ENCODE assay signal across 8 cellular contexts in genomic region chr12:6534158-6534913, GRCh38.
A peak's percentile ranks its signal among the peaks of the same experiment; 100 is the strongest.
DNase-seq lines count a peak whose midpoint lies in the region; ATAC-seq lines count a peak whose summit lies in the region.

GAPDH (plus strand) TSS chr12:6534517; CDS start chr12:6534833, 316 bp downstream.

- peak; percentile 51 for ATAC-seq in GM19468 (IDR thresholded peaks at IDR 0.05; ENCODE audit: extremely low read depth, unreplicated experiment)

- DNase-seq in CMK (ENCODE audit: low read depth) (peak; percentile 85), HS-5 (ENCODE audit: low read depth) (peak; percentile 93), NK-92 (lab: John Stamatoyannopoulos, UW; ENCODE audit: unreplicated experiment) (peak; percentile 2), medulla oblongata (ENCODE audit: extremely low spot score) (peak; percentile 98)
- DNase-seq in activated CD8-positive, alpha-beta memory T cell treated with anti-CD3 and anti-CD28 coated beads for 24 hours: peak; percentile 97
- peak; percentile 61 for DNase-seq in effector CD8-positive, alpha-beta T cell (lab: John Stamatoyannopoulos, UW)
- DNase-seq in stimulated activated CD8-positive, alpha-beta memory T cell treated with anti-CD3 and anti-CD28 coated beads, Interleukin-12 subunit alpha, Interleukin-12 subunit beta, amount 100 ng/mL, for 24 hours (ENCODE audit: extremely low read depth): peak; percentile 66

Comparison
In these comparisons a context has a peak if more than half of its experiments do, and no peak if none do; other contexts are left out.
1. Peak in every context shown above with its lines: DNase-seq and ATAC-seq.
2. DNase-seq: peak in every context shown above with its lines; median percentile 98 in medulla oblongata; 97 in activated CD8-positive, alpha-beta memory T cell treated with anti-CD3 and anti-CD28 coated beads for 24 hours; 93 in HS-5; 85 in CMK; 66 in stimulated activated CD8-positive, alpha-beta memory T cell treated with anti-CD3 and anti-CD28 coated beads, Interleukin-12 subunit alpha, Interleukin-12 subunit beta, amount 100 ng/mL, for 24 hours; 61 in effector CD8-positive, alpha-beta T cell; 2 in NK-92.